In the genomic region with DNA sequence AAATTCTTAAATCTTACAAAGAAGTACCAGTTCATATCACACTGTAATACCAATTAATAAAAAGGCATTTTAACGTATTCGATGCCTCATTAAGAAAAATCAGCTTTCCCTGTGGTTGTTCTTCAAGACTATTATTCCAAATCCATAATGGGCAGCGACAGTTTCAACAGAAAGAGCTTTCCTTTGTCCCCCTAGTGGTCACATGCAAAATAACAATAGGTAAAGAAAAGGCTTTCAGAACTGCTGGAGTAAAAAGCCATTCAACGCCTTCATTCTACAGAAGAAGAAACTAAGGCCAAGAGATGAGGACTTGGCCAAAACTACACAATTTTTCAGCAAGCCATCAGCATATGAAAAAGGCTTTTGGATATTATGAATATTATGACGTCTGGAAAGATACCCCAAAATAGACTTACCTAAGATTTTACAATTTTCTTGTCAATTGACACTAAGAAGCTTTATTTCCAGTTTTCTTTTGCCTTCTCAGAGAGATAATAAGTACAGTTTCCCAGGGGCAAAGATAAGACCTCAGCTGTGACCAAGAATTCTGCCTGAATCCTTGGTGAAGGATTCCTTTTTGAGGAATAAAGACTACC, we compare ENCODE assay signal across 8 cellular contexts. TPM values are rescaled to one million over a fixed set of nuclear protein-coding genes. Genes with fewer than 3 reads are reported as not detected.
DNase-seq lines count a peak whose midpoint lies in the region; ATAC-seq and TF ChIP-seq lines count a peak whose summit lies in the region.

No MANE protein-coding gene starts in this region.

- H3K4me3 Mint-ChIP-seq in GM23338 (no peak overlapping the region), T-helper 17 cell (no peak overlapping the region)
- no peak overlapping the region for H3K4me3 Mint-ChIP-seq in activated naive CD8-positive, alpha-beta T cell treated with anti-CD3 and anti-CD28 coated beads, Interleukin-2, amount 50 U/mL, for 24 hours

- H3K4me1 Mint-ChIP-seq in GM23338 (no peaks in the 10 kb centered on the region), T-helper 17 cell (no peaks in the 10 kb centered on the region)
- H3K4me1 Mint-ChIP-seq in activated naive CD8-positive, alpha-beta T cell treated with anti-CD3 and anti-CD28 coated beads, Interleukin-2, amount 50 U/mL, for 24 hours = no peaks in the 10 kb centered on the region

- H3K79me2 ChIP-seq in GM23338 (replicated peaks; ENCODE audit: insufficient read depth) (no peaks in the 10 kb centered on the region), mammary epithelial cell (ENCODE audit: insufficient read depth, low read length) (no peaks in the 10 kb centered on the region)

- no peak overlapping the region for H3K9ac ChIP-seq in mammary epithelial cell (ENCODE audit: insufficient read depth, low read length)

- no peaks in the 10 kb centered on the region for H3F3A ChIP-seq in GM23338 (replicated peaks; ENCODE audit: low read depth)

- peak; percentile 88 for TF ChIP-seq CTCF in C4-2B (conservative IDR thresholded peaks at IDR 0.05)
- TF ChIP-seq CTCF in GM23338 (conservative IDR thresholded peaks at IDR 0.05; ENCODE audit: low read depth in 2 of 2) = peak; percentile 65 to 94
- TF ChIP-seq CTCF in mammary epithelial cell (conservative IDR thresholded peaks at IDR 0.05 in 1 of 2, IDR thresholded peaks at IDR 0.05 in 1 of 2; ENCODE audit: extremely low read depth in 1 of 2, insufficient read depth in 1 of 2, low read depth in 1 of 2, low read length in 2 of 2) = peak; percentile 76 to 77

- H3K27me3 Mint-ChIP-seq in GM23338 (ENCODE audit: insufficient read depth, low read depth, poor library complexity) (no peaks in the 10 kb centered on the region), T-helper 17 cell (peaks cover under 1% of the 10 kb centered on the region)
- peaks cover 2% of the 10 kb centered on the region for H3K27me3 Mint-ChIP-seq in activated naive CD8-positive, alpha-beta T cell treated with anti-CD3 and anti-CD28 coated beads, Interleukin-2, amount 50 U/mL, for 24 hours

- no peaks in the 10 kb centered on the region for H3K9me3 ChIP-seq in mammary epithelial cell (replicated peaks; ENCODE audit: insufficient read depth, low read length)
- no peaks in the 10 kb centered on the region for H3K9me3 ChIP-seq in T-helper 17 cell (ENCODE audit: control insufficient read depth, low read length, poor library complexity, severe bottlenecking)

- H3K4me3 ChIP-seq in GM23338 (no peak overlapping the region), mammary epithelial cell (replicated peaks in 1 of 3; ENCODE audit: insufficient read depth in 1 of 3, low read depth in 2 of 3, low read length in 3 of 3) (no peak overlapping the region)

- no peaks in the 10 kb centered on the region for H3K9me3 Mint-ChIP-seq in GM23338
- H3K9me3 Mint-ChIP-seq in activated naive CD8-positive, alpha-beta T cell treated with anti-CD3 and anti-CD28 coated beads, Interleukin-2, amount 50 U/mL, for 24 hours = peaks cover 3% of the 10 kb centered on the region

- dilution Hi-C loops in mammary epithelial cell (cut with HindIII; ENCODE audit: low sequenced_read_pairs) = no loop called here

- H3K9me2 ChIP-seq in GM23338 (ENCODE audit: insufficient read depth) = no peaks in the 10 kb centered on the region

- intact Hi-C loops in mammary epithelial cell (cut with micrococcal nuclease) = loop anchor here (5.0 kb wide), 1 partner anchor 784 kb away; no protein-coding TSS in a partner anchor

- H4K20me1 ChIP-seq in GM23338 (replicated peaks; ENCODE audit: insufficient read depth) (no peaks in the 10 kb centered on the region), mammary epithelial cell (ENCODE audit: insufficient read depth, low read length) (no peaks in the 10 kb centered on the region)

- H3K36me3 ChIP-seq in GM23338 (ENCODE audit: insufficient read depth) (no peaks in the 10 kb centered on the region), mammary epithelial cell (ENCODE audit: insufficient read depth, low read length) (no peaks in the 10 kb centered on the region)

- no TSS peak for BruUV-seq in mammary epithelial cell (replicated peaks; lab: Mats Ljungman, UMichigan)

- in situ Hi-C loops in mammary epithelial cell (cut with MboI; ENCODE audit: low sequenced_read_pairs in 2 of 2) = no loop called here

- H3K27ac Mint-ChIP-seq in GM23338 (no peak overlapping the region), T-helper 17 cell (no peak overlapping the region)
- H3K27ac Mint-ChIP-seq in activated naive CD8-positive, alpha-beta T cell treated with anti-CD3 and anti-CD28 coated beads, Interleukin-2, amount 50 U/mL, for 24 hours = no peak overlapping the region

- H2AFZ ChIP-seq in GM23338 (no peak overlapping the region), mammary epithelial cell (ENCODE audit: low read depth, low read length) (no peak overlapping the region)

- H3K27me3 ChIP-seq in GM23338 (ENCODE audit: insufficient read depth) (peaks cover 6% of the 10 kb centered on the region), mammary epithelial cell (ENCODE audit: insufficient read depth, low read length) (no peaks in the 10 kb centered on the region)

- no peaks in the 10 kb centered on the region for H3K36me3 Mint-ChIP-seq in GM23338 (ENCODE audit: low read depth)
- H3K36me3 Mint-ChIP-seq in activated naive CD8-positive, alpha-beta T cell treated with anti-CD3 and anti-CD28 coated beads, Interleukin-2, amount 50 U/mL, for 24 hours (ENCODE audit: low read depth) = no peaks in the 10 kb centered on the region
- no peaks in the 10 kb centered on the region for H3K36me3 Mint-ChIP-seq in T-helper 17 cell (ENCODE audit: low read depth)

- ATAC-seq in GM23338 = peak; percentile 52
- no peak for ATAC-seq in activated naive CD8-positive, alpha-beta T cell treated with anti-CD3 and anti-CD28 coated beads, Interleukin-2, amount 50 U/mL, for 24 hours
- ATAC-seq in T-helper 17 cell = no peak
- ATAC-seq in HG02981 (IDR thresholded peaks at IDR 0.05; ENCODE audit: unreplicated experiment) = no peak

- H3K27ac ChIP-seq in C4-2B (no peak overlapping the region), GM23338 (ENCODE audit: low read depth) (no peak overlapping the region), mammary epithelial cell (ENCODE audit: insufficient read depth, low read depth, low read length) (no peak overlapping the region)

- DNase-seq in GM23338 (ENCODE audit: low spot score) (peak; percentile 72), NCI-H446 (lab: John Stamatoyannopoulos, UW) (peak; percentile 6 to 75), mammary epithelial cell (peak; percentile 3), myocyte (ENCODE audit: low read depth) (peak; percentile 54), T-helper 17 cell (no peak)
- no peak for DNase-seq in activated naive CD8-positive, alpha-beta T cell treated with anti-CD3 and anti-CD28 coated beads, Interleukin-2, amount 50 U/mL, for 24 hours

- H3K4me1 ChIP-seq in GM23338 (ENCODE audit: insufficient read depth) = no peaks in the 10 kb centered on the region
- no peaks in the 10 kb centered on the region for H3K4me1 ChIP-seq in mammary epithelial cell (ENCODE audit: insufficient read depth, low read length)

- no peak overlapping the region for H3K4me2 ChIP-seq in GM23338
- H3K4me2 ChIP-seq in mammary epithelial cell (ENCODE audit: insufficient read depth, low read depth, low read length) = no peak overlapping the region

- WGBS in mammary epithelial cell (ENCODE audit: low coverage, missing lambda C conversion rate) = 6% methylated on average over 5 of the region's 5 CpGs

- CTCF ChIA-PET in mammary epithelial cell (lab: Charles Lee; ENCODE audit: low non-redundant PET) = interaction anchor here (0.7 kb wide), 1 partner anchor 762 kb away, joined by 3 read pairs; no protein-coding TSS in a partner anchor

TF ChIP-seq in GM23338, 12 proteins besides CTCF, POLR2A, EP300 and RAD21:
- TF ChIP-seq, protein P1, sequence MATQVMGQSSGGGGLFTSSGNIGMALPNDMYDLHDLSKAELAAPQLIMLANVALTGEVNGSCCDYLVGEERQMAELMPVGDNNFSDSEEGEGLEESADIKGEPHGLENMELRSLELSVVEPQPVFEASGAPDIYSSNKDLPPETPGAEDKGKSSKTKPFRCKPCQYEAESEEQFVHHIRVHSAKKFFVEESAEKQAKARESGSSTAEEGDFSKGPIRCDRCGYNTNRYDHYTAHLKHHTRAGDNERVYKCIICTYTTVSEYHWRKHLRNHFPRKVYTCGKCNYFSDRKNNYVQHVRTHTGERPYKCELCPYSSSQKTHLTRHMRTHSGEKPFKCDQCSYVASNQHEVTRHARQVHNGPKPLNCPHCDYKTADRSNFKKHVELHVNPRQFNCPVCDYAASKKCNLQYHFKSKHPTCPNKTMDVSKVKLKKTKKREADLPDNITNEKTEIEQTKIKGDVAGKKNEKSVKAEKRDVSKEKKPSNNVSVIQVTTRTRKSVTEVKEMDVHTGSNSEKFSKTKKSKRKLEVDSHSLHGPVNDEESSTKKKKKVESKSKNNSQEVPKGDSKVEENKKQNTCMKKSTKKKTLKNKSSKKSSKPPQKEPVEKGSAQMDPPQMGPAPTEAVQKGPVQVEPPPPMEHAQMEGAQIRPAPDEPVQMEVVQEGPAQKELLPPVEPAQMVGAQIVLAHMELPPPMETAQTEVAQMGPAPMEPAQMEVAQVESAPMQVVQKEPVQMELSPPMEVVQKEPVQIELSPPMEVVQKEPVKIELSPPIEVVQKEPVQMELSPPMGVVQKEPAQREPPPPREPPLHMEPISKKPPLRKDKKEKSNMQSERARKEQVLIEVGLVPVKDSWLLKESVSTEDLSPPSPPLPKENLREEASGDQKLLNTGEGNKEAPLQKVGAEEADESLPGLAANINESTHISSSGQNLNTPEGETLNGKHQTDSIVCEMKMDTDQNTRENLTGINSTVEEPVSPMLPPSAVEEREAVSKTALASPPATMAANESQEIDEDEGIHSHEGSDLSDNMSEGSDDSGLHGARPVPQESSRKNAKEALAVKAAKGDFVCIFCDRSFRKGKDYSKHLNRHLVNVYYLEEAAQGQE (IDR thresholded peaks at IDR 0.05; ENCODE audit: unreplicated experiment) = no peak
- no peak for TF ChIP-seq JUNB (IDR thresholded peaks at IDR 0.05; ENCODE audit: unreplicated experiment)
- TF ChIP-seq EZH2 (IDR thresholded peaks at IDR 0.05; ENCODE audit: low read depth, unreplicated experiment) = no peak
- no peak for TF ChIP-seq ZNF331 (CRISPR knock-in tag; IDR thresholded peaks at IDR 0.05; ENCODE audit: low read depth)
- TF ChIP-seq NANOG (IDR thresholded peaks at IDR 0.05; ENCODE audit: borderline replicate concordance) = no peak

RNA-seq across cellular contexts. Expression of a gene that starts 6.7 kb away (rescaled TPM):
- 0.23 and 1.1 TPM in 2 replicates for total RNA-seq in GM23338 (2014; rRNA removed; shearing (Covaris generic))
- polyA plus RNA-seq in GM23338 (2016; fragmentation: Nextera tagmentation; extraction: Ambion mirVana) (0.42 and 0.60 TPM in 2 replicates), mammary epithelial cell (not detected)
- total RNA-seq in mammary epithelial cell (not detected), myocyte (not detected in 2 replicates), T-helper 17 cell (under 1 TPM in 1 of 2 donors, not detected in 1; 0.21 TPM)
- polyA minus RNA-seq in mammary epithelial cell = 0.05 TPM
- not detected for polyA plus RNA-seq in myocyte (2012)

Comparison
In these comparisons a context has a peak if more than half of its experiments do, and no peak if none do; other contexts are left out.
1. DNase-seq: peak in GM23338 (single experiment), NCI-H446 (2 of 2), mammary epithelial cell (single experiment) and myocyte (single experiment); none in activated naive CD8-positive, alpha-beta T cell treated with anti-CD3 and anti-CD28 coated beads, Interleukin-2, amount 50 U/mL, for 24 hours (single experiment) and T-helper 17 cell (0 of 3).
2. Peak in every context shown above with its lines, with median percentiles within 50 percentile points of each other: CTCF ChIP-seq.